1 cellular context compared by ENCODE assay signal in the genomic region with DNA sequence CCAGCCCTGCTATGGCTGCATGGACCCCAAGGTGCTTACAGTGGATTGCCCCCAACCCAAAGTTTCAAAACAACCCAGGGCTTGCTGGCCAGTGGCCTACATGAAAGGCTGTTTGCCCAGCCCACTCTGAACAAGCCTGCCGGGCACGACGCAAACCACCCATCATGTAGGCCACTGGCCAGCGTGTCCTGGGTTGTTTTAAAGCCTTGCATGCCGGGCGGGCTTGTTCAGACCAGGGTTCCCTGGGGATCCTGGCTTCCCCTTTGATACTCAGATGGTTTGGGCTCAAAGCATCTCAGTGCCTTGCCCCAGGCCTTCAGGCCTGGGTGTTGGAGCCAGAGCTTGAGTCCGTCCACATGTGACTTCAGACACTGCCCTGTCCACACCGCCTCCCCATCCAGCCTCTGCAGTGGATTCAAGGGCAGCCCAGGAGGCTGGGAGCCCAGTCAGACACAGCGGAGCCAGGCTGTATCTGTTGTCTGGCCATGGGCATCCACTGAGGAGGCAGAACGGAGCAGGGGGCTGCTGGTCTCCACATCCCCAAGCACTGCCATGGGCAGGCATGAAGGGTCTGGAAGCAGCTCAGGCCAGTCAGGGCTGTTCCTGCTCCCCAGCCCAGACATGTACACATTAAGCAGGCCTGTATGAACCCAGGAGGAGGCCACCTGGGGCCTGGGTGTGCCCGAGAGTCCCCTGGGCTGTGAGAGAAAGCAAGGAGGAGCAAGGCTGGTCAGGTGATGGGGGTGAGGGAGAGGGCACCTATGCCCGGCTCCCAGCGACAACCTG.
TF ChIP-seq lines count a peak whose summit lies in the region.

No MANE protein-coding gene starts in this region.

TF ChIP-seq in H1, 55 proteins besides CTCF, POLR2A, EP300 and RAD21:
- TF ChIP-seq SAP30 (IDR thresholded peaks at IDR 0.05; ENCODE audit: insufficient read depth, insufficient replicate concordance, low read length) (no peak), BACH1 (IDR thresholded peaks at IDR 0.05; ENCODE audit: low read length) (no peak), CREB1 (IDR thresholded peaks at IDR 0.05) (no peak), SIN3A (conservative IDR thresholded peaks at IDR 0.05 in 1 of 2, IDR thresholded peaks at IDR 0.05 in 1 of 2; ENCODE audit: low read depth in 1 of 2, low read length in 2 of 2) (no peak), RNF2 (IDR thresholded peaks at IDR 0.05; ENCODE audit: borderline replicate concordance, low read depth, low read length, missing control alignments, poor library complexity, severe bottlenecking) (no peak), SP4 (IDR thresholded peaks at IDR 0.05; ENCODE audit: low read length) (no peak), CEBPB (IDR thresholded peaks at IDR 0.05; ENCODE audit: low read depth, low read length) (no peak), SUZ12 (IDR thresholded peaks at IDR 0.05; ENCODE audit: low read length) (no peak), EGR1 (IDR thresholded peaks at IDR 0.05; ENCODE audit: borderline replicate concordance, low read depth, low read length) (no peak), KDM5A (IDR thresholded peaks at IDR 0.05; ENCODE audit: low read length) (no peak), CHD1 (IDR thresholded peaks at IDR 0.05; ENCODE audit: low read depth, low read length) (no peak), BRCA1 (IDR thresholded peaks at IDR 0.05; ENCODE audit: low read depth, low read length) (no peak), HDAC2 (IDR thresholded peaks at IDR 0.05; ENCODE audit: borderline replicate concordance in 1 of 2, low read depth in 2 of 2, low read length in 2 of 2) (no peak), NANOG (IDR thresholded peaks at IDR 0.05; ENCODE audit: insufficient read depth, low read depth, low read length, poor library complexity, severe bottlenecking) (no peak)
- TF ChIP-seq, protein P1, sequence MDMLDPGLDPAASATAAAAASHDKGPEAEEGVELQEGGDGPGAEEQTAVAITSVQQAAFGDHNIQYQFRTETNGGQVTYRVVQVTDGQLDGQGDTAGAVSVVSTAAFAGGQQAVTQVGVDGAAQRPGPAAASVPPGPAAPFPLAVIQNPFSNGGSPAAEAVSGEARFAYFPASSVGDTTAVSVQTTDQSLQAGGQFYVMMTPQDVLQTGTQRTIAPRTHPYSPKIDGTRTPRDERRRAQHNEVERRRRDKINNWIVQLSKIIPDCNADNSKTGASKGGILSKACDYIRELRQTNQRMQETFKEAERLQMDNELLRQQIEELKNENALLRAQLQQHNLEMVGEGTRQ (IDR thresholded peaks at IDR 0.05; ENCODE audit: low read length) = no peak
- TF ChIP-seq, protein P2, sequence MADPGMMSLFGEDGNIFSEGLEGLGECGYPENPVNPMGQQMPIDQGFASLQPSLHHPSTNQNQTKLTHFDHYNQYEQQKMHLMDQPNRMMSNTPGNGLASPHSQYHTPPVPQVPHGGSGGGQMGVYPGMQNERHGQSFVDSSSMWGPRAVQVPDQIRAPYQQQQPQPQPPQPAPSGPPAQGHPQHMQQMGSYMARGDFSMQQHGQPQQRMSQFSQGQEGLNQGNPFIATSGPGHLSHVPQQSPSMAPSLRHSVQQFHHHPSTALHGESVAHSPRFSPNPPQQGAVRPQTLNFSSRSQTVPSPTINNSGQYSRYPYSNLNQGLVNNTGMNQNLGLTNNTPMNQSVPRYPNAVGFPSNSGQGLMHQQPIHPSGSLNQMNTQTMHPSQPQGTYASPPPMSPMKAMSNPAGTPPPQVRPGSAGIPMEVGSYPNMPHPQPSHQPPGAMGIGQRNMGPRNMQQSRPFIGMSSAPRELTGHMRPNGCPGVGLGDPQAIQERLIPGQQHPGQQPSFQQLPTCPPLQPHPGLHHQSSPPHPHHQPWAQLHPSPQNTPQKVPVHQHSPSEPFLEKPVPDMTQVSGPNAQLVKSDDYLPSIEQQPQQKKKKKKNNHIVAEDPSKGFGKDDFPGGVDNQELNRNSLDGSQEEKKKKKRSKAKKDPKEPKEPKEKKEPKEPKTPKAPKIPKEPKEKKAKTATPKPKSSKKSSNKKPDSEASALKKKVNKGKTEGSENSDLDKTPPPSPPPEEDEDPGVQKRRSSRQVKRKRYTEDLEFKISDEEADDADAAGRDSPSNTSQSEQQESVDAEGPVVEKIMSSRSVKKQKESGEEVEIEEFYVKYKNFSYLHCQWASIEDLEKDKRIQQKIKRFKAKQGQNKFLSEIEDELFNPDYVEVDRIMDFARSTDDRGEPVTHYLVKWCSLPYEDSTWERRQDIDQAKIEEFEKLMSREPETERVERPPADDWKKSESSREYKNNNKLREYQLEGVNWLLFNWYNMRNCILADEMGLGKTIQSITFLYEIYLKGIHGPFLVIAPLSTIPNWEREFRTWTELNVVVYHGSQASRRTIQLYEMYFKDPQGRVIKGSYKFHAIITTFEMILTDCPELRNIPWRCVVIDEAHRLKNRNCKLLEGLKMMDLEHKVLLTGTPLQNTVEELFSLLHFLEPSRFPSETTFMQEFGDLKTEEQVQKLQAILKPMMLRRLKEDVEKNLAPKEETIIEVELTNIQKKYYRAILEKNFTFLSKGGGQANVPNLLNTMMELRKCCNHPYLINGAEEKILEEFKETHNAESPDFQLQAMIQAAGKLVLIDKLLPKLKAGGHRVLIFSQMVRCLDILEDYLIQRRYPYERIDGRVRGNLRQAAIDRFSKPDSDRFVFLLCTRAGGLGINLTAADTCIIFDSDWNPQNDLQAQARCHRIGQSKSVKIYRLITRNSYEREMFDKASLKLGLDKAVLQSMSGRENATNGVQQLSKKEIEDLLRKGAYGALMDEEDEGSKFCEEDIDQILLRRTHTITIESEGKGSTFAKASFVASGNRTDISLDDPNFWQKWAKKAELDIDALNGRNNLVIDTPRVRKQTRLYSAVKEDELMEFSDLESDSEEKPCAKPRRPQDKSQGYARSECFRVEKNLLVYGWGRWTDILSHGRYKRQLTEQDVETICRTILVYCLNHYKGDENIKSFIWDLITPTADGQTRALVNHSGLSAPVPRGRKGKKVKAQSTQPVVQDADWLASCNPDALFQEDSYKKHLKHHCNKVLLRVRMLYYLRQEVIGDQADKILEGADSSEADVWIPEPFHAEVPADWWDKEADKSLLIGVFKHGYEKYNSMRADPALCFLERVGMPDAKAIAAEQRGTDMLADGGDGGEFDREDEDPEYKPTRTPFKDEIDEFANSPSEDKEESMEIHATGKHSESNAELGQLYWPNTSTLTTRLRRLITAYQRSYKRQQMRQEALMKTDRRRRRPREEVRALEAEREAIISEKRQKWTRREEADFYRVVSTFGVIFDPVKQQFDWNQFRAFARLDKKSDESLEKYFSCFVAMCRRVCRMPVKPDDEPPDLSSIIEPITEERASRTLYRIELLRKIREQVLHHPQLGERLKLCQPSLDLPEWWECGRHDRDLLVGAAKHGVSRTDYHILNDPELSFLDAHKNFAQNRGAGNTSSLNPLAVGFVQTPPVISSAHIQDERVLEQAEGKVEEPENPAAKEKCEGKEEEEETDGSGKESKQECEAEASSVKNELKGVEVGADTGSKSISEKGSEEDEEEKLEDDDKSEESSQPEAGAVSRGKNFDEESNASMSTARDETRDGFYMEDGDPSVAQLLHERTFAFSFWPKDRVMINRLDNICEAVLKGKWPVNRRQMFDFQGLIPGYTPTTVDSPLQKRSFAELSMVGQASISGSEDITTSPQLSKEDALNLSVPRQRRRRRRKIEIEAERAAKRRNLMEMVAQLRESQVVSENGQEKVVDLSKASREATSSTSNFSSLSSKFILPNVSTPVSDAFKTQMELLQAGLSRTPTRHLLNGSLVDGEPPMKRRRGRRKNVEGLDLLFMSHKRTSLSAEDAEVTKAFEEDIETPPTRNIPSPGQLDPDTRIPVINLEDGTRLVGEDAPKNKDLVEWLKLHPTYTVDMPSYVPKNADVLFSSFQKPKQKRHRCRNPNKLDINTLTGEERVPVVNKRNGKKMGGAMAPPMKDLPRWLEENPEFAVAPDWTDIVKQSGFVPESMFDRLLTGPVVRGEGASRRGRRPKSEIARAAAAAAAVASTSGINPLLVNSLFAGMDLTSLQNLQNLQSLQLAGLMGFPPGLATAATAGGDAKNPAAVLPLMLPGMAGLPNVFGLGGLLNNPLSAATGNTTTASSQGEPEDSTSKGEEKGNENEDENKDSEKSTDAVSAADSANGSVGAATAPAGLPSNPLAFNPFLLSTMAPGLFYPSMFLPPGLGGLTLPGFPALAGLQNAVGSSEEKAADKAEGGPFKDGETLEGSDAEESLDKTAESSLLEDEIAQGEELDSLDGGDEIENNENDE (IDR thresholded peaks at IDR 0.05; ENCODE audit: insufficient replicate concordance, low read length) = no peak
- TF ChIP-seq, protein P3, sequence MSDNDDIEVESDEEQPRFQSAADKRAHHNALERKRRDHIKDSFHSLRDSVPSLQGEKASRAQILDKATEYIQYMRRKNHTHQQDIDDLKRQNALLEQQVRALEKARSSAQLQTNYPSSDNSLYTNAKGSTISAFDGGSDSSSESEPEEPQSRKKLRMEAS (IDR thresholded peaks at IDR 0.05) = no peak
- TF ChIP-seq, protein P4, sequence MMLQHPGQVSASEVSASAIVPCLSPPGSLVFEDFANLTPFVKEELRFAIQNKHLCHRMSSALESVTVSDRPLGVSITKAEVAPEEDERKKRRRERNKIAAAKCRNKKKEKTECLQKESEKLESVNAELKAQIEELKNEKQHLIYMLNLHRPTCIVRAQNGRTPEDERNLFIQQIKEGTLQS (IDR thresholded peaks at IDR 0.05; ENCODE audit: insufficient read depth, low read depth, low read length) = no peak
- TF ChIP-seq, protein P5, sequence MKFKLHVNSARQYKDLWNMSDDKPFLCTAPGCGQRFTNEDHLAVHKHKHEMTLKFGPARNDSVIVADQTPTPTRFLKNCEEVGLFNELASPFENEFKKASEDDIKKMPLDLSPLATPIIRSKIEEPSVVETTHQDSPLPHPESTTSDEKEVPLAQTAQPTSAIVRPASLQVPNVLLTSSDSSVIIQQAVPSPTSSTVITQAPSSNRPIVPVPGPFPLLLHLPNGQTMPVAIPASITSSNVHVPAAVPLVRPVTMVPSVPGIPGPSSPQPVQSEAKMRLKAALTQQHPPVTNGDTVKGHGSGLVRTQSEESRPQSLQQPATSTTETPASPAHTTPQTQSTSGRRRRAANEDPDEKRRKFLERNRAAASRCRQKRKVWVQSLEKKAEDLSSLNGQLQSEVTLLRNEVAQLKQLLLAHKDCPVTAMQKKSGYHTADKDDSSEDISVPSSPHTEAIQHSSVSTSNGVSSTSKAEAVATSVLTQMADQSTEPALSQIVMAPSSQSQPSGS (IDR thresholded peaks at IDR 0.05; ENCODE audit: low read length) = no peak
